11 cellular contexts compared by ENCODE assay signal in the genomic region with DNA sequence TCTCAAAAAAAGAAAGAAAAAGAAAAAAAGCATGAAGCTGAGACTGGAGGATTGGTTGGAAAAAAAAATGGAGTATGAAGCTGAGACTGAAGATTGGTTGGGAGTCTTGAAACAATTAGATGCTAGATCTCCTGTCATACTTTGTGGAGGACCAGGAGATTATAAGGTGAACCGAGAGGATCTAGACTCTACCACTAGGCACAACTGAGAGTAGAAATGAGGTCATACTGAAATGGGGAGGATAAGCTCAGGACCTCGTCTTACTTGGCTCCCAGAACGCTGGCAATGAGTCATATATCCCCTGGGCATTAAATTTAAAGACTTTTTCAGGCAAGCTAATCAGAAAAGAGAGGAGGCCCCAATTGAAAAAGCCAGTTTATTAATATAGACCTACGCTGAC. TPM values are rescaled to one million over a fixed set of nuclear protein-coding genes. Genes with fewer than 3 reads are reported as not detected.
DNase-seq lines count a peak whose midpoint lies in the region; ATAC-seq and TF ChIP-seq lines count a peak whose summit lies in the region.
"Had no signal": no experiment of that assay in that cellular context is flagged by ENCODE, and none has a peak within 500 bp of the region (broad histone marks: within the 10 kb centered on the region; RNA-seq: fewer than 3 reads in every experiment).

No MANE protein-coding gene starts in this region.

- peaks cover 3% of the 10 kb centered on the region for H3K36me3 Mint-ChIP-seq in activated naive CD8-positive, alpha-beta T cell
- H3K36me3 Mint-ChIP-seq in activated naive CD8-positive, alpha-beta T cell treated with anti-CD3 and anti-CD28 coated beads for 36 hours = peaks cover 20% of the 10 kb centered on the region
- H3K36me3 Mint-ChIP-seq in type B pancreatic cell = peaks cover 3% of the 10 kb centered on the region

- no peaks in the 10 kb centered on the region for H3K27me3 Mint-ChIP-seq in activated naive CD8-positive, alpha-beta T cell
- H3K27me3 Mint-ChIP-seq in activated naive CD8-positive, alpha-beta T cell treated with anti-CD3 and anti-CD28 coated beads for 36 hours = no peaks in the 10 kb centered on the region
- no peaks in the 10 kb centered on the region for H3K27me3 Mint-ChIP-seq in type B pancreatic cell
- H3K27me3 Mint-ChIP-seq: CD4-positive, alpha-beta T cell had no signal

- H3K4me3 Mint-ChIP-seq in activated naive CD8-positive, alpha-beta T cell = no peak overlapping the region
- H3K4me3 Mint-ChIP-seq in activated naive CD8-positive, alpha-beta T cell treated with anti-CD3 and anti-CD28 coated beads for 36 hours = no peak overlapping the region
- peak overlapping the region; percentile 22 for H3K4me3 Mint-ChIP-seq in type B pancreatic cell
- H3K4me3 Mint-ChIP-seq: CD4-positive, alpha-beta T cell had no signal

- peak overlapping the region; percentile 30 for H3K27ac Mint-ChIP-seq in activated naive CD8-positive, alpha-beta T cell
- no peak overlapping the region for H3K27ac Mint-ChIP-seq in activated naive CD8-positive, alpha-beta T cell treated with anti-CD3 and anti-CD28 coated beads for 36 hours
- H3K27ac Mint-ChIP-seq in type B pancreatic cell = no peak overlapping the region
- H3K27ac Mint-ChIP-seq: CD4-positive, alpha-beta T cell had no signal

- H3K9me3 Mint-ChIP-seq in activated naive CD8-positive, alpha-beta T cell (ENCODE audit: low read depth) = no peaks in the 10 kb centered on the region
- no peaks in the 10 kb centered on the region for H3K9me3 Mint-ChIP-seq in activated naive CD8-positive, alpha-beta T cell treated with anti-CD3 and anti-CD28 coated beads for 36 hours
- H3K9me3 Mint-ChIP-seq in type B pancreatic cell = no peaks in the 10 kb centered on the region
- H3K9me3 Mint-ChIP-seq: CD4-positive, alpha-beta T cell had no signal

- H3K4me1 Mint-ChIP-seq in activated naive CD8-positive, alpha-beta T cell (ENCODE audit: low read depth) = peaks cover 49% of the 10 kb centered on the region
- H3K4me1 Mint-ChIP-seq in activated naive CD8-positive, alpha-beta T cell treated with anti-CD3 and anti-CD28 coated beads for 36 hours = peaks cover 46% of the 10 kb centered on the region
- peaks cover 38% of the 10 kb centered on the region for H3K4me1 Mint-ChIP-seq in type B pancreatic cell (ENCODE audit: unreplicated experiment)

- no peak for TF ChIP-seq POLR2A in erythroblast (IDR thresholded peaks at IDR 0.05; ENCODE audit: low read length)

- no peak for TF ChIP-seq CTCF in type B pancreatic cell (conservative IDR thresholded peaks at IDR 0.05)

- ATAC-seq in GM18870 (IDR thresholded peaks at IDR 0.05; ENCODE audit: unreplicated experiment) = no peak
- no peak for ATAC-seq in GM21619 (IDR thresholded peaks at IDR 0.05; ENCODE audit: unreplicated experiment)

- no peak for DNase-seq in activated naive CD8-positive, alpha-beta T cell treated with anti-CD3 and anti-CD28 coated beads for 36 hours
- peak; percentile 87 for DNase-seq in M059J (ENCODE audit: low read depth)
- peak; percentile 27 to 61 for DNase-seq in erythroblast (lab: John Stamatoyannopoulos, UW)
- no peak for DNase-seq in type B pancreatic cell (ENCODE audit: extremely low spot score, unreplicated experiment)
- no peak for DNase-seq in activated CD4-positive, alpha-beta T cell treated with anti-CD3 and anti-CD28 coated beads for 4 hours
- DNase-seq: CD4-positive, alpha-beta T cell; kidney glomerular epithelial cell; NCI-H524 treated with DMSO at 0.1 percent for 48 hours had no signal

RNA-seq across cellular contexts. Expression of gene ORC2, which starts 3.3 kb away (rescaled TPM):
- 10 to 100 TPM; 54.9 to 64.7 TPM for total RNA-seq in activated naive CD8-positive, alpha-beta T cell treated with anti-CD3 and anti-CD28 coated beads for 36 hours
- total RNA-seq in M059J (2014; rRNA removed; shearing (Covaris generic)) = 10.0 and 14.3 TPM in 2 replicates
- 35.6 and 38.3 TPM in 2 replicates for total RNA-seq in type B pancreatic cell (ENCODE audit: low replicate concordance)

Comparison
In these comparisons a context has a peak if more than half of its experiments do, and no peak if none do; other contexts are left out.
1. DNase-seq: peak in M059J (single experiment) and erythroblast (2 of 2); none in activated naive CD8-positive, alpha-beta T cell treated with anti-CD3 and anti-CD28 coated beads for 36 hours (single experiment), type B pancreatic cell (single experiment) and activated CD4-positive, alpha-beta T cell treated with anti-CD3 and anti-CD28 coated beads for 4 hours (0 of 2).